Comparison of ENCODE assay signal across 1 cellular context in genomic region chr20:62796699-62797491, GRCh38.
A peak's percentile ranks its signal among the peaks of the same experiment; 100 is the strongest.
TF ChIP-seq lines count a peak whose summit lies in the region.

No MANE protein-coding gene starts in this region.

TF ChIP-seq in HepG2, 621 proteins besides CTCF, POLR2A, EP300 and RAD21 (continued from another document and continues in another):
- TF ChIP-seq ZNF280D (CRISPR knock-in tag; IDR thresholded peaks at IDR 0.05) (0 out of 2 replicates have a peak, but pooled peaks have one; percentile 66), NFKB2 (CRISPR knock-in tag; IDR thresholded peaks at IDR 0.05; ENCODE audit: borderline replicate concordance) (0 out of 2 replicates have a peak, but pooled peaks have one; percentile 21), ZNF619 (CRISPR knock-in tag; IDR thresholded peaks at IDR 0.05) (0 out of 2 replicates have a peak, but pooled peaks have one; percentile 48), ZNF251 (CRISPR knock-in tag; IDR thresholded peaks at IDR 0.05) (no peak), YY1 (IDR thresholded peaks at IDR 0.05; ENCODE audit: insufficient read depth, insufficient replicate concordance, low read depth, low read length) (no peak), ZNF446 (CRISPR knock-in tag; IDR thresholded peaks at IDR 0.05) (no peak), ZNF513 (CRISPR knock-in tag; conservative IDR thresholded peaks at IDR 0.05) (no peak), RBM39 (IDR thresholded peaks at IDR 0.05; ENCODE audit: low read depth, low read length, poor library complexity, severe bottlenecking) (no peak), PATZ1 (CRISPR knock-in tag; IDR thresholded peaks at IDR 0.05) (0 out of 2 replicates have a peak, but pooled peaks have one; percentile 3), DZIP1 (CRISPR knock-in tag; IDR thresholded peaks at IDR 0.05) (no peak), ZNF883 (CRISPR knock-in tag; IDR thresholded peaks at IDR 0.05; ENCODE audit: not compliant biosample characterization) (peak; percentile 20), PITX1 (CRISPR knock-in tag; IDR thresholded peaks at IDR 0.05) (peak; percentile 15; the same call in 1 of the 2 replicates), NKX3-1 (CRISPR knock-in tag; IDR thresholded peaks at IDR 0.05) (peak; percentile 54; the same call in 1 of the 2 replicates), GABPB1 (CRISPR knock-in tag; IDR thresholded peaks at IDR 0.05) (0 out of 2 replicates have a peak, but pooled peaks have one; percentile 4), NFKBIZ (CRISPR knock-in tag; IDR thresholded peaks at IDR 0.05) (no peak), DR1 (CRISPR knock-in tag; IDR thresholded peaks at IDR 0.05) (no peak), HDAC2 (CRISPR knock-in tag; IDR thresholded peaks at IDR 0.05) (0 out of 2 replicates have a peak, but pooled peaks have one; percentile 12), ZFP82 (CRISPR knock-in tag; IDR thresholded peaks at IDR 0.05; ENCODE audit: borderline replicate concordance) (0 out of 2 replicates have a peak, but pooled peaks have one; percentile 21), JUNB (CRISPR knock-in tag; IDR thresholded peaks at IDR 0.05; ENCODE audit: borderline replicate concordance) (no peak), NFE2L1 (CRISPR knock-in tag; IDR thresholded peaks at IDR 0.05; ENCODE audit: borderline replicate concordance) (peak; percentile 39; the same call in 1 of the 2 replicates), ZNF572 (CRISPR knock-in tag; IDR thresholded peaks at IDR 0.05) (peak; percentile 75; the same call in 1 of the 2 replicates), TBX3 (IDR thresholded peaks at IDR 0.05; ENCODE audit: borderline replicate concordance) (peak; percentile 60; the same call in 1 of the 2 replicates), ZNF839 (CRISPR knock-in tag; IDR thresholded peaks at IDR 0.05; ENCODE audit: borderline replicate concordance) (0 out of 2 replicates have a peak, but pooled peaks have one; percentile 64), BRF2 (CRISPR knock-in tag; IDR thresholded peaks at IDR 0.05) (no peak), UBTF (CRISPR knock-in tag; IDR thresholded peaks at IDR 0.05) (no peak), ZNF318 (CRISPR knock-in tag; IDR thresholded peaks at IDR 0.05) (no peak), ZNF773 (CRISPR knock-in tag; IDR thresholded peaks at IDR 0.05; ENCODE audit: borderline replicate concordance) (peak; percentile 68; the same call in 1 of the 2 replicates), ZBTB7A (CRISPR knock-in tag; IDR thresholded peaks at IDR 0.05) (no peak), ZMYM4 (CRISPR knock-in tag; IDR thresholded peaks at IDR 0.05) (0 out of 2 replicates have a peak, but pooled peaks have one; percentile 4), SMAD3 (CRISPR knock-in tag; IDR thresholded peaks at IDR 0.05) (no peak), KDM2A (CRISPR knock-in tag; IDR thresholded peaks at IDR 0.05; ENCODE audit: borderline replicate concordance, low read depth) (0 out of 2 replicates have a peak, but pooled peaks have one; percentile 4)
